ENCODE assay signal across 12 cellular contexts in the genomic region with DNA sequence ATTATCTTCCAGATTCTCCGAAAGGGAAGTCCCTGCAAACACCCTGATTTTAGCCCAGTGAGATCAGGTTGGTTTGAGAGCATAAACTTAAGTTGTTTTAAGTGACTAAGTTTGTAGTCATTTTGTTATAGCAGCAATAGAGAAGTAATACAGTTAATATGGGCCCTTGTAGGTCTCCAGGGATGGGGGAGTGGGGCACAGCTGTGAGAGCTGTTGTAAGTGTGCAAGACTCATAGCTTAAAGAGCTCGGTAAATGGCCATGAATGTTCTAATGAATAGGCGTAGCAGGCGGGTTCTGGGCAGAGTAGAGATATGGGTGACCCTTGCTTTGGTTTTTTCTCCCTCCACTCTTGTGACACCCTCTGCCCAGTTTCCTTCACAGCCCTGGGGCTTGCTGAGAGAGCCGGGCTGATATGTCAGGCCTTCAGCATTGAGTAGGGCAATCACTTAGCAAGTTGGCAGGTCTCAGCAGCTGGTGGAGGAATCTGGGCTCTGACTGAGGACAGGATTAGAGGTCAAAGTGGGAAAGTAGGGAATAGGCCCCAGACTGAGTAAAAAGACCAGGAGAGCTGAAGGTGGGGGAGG. TPM values are rescaled to one million over a fixed set of nuclear protein-coding genes. Genes with fewer than 3 reads are reported as not detected.
DNase-seq lines count a peak whose midpoint lies in the region; ATAC-seq and TF ChIP-seq lines count a peak whose summit lies in the region.
"Had no signal": no experiment of that assay in that cellular context is flagged by ENCODE, and none has a peak within 500 bp of the region (broad histone marks: within the 10 kb centered on the region; RNA-seq: fewer than 3 reads in every experiment).

No MANE protein-coding gene starts in this region.

- no peaks in the 10 kb centered on the region; the same call in 1 of the 2 replicates for H3K27me3 Mint-ChIP-seq in HFFc6 (ENCODE audit: insufficient read depth)
- H3K27me3 Mint-ChIP-seq in activated naive CD8-positive, alpha-beta T cell: no peaks in the 10 kb centered on the region
- H3K27me3 Mint-ChIP-seq in Calu3 (ENCODE audit: unreplicated experiment): no peaks in the 10 kb centered on the region

- H3K4me3 Mint-ChIP-seq in HFFc6 (no peak overlapping the region; the same call in 1 of the 2 replicates), Calu3 (ENCODE audit: low read depth, unreplicated experiment) (no peak overlapping the region)
- H3K4me3 Mint-ChIP-seq in activated naive CD8-positive, alpha-beta T cell: no peak overlapping the region
- H3K4me3 Mint-ChIP-seq: T-cell had no signal

- intact Hi-C loops in Calu3 (cut with micrococcal nuclease; ENCODE audit: unreplicated experiment): no loop called here

- H3K27me3 ChIP-seq in right atrium auricular region: no peaks in the 10 kb centered on the region
- H3K27me3 ChIP-seq in skeletal muscle tissue (ENCODE audit: control insufficient read depth in 3 of 3, insufficient read depth in 3 of 3, low read length in 3 of 3): no peaks in the 10 kb centered on the region

- CTCF ChIA-PET in Calu3 (lab: Charles Lee): no interaction called here

- H3K9ac ChIP-seq in skeletal muscle tissue (ENCODE audit: low read depth in 1 of 3, low read length in 3 of 3): peak overlapping the region in 1 of 3 donors; percentile 84

- H3K27ac ChIP-seq in right atrium auricular region (peak overlapping the region; percentile 63 to 74), skeletal muscle tissue (ENCODE audit: low read depth, low read length) (peak overlapping the region; percentile 7)

- TF ChIP-seq CTCF in HFFc6 (IDR thresholded peaks at IDR 0.05): no peak
- no peak for TF ChIP-seq CTCF in right atrium auricular region (IDR thresholded peaks at IDR 0.05)
- TF ChIP-seq CTCF in Calu3 (IDR thresholded peaks at IDR 0.05; ENCODE audit: unreplicated experiment): no peak

- H3K4me3 ChIP-seq in right atrium auricular region (no peak overlapping the region), skeletal muscle tissue (ENCODE audit: low read length in 3 of 3) (peak overlapping the region in 1 of 3 donors; percentile 63)

- H3K36me3 ChIP-seq in right atrium auricular region: no peaks in the 10 kb centered on the region
- H3K36me3 ChIP-seq in skeletal muscle tissue (ENCODE audit: control insufficient read depth in 3 of 3, insufficient read depth in 3 of 3, low read length in 3 of 3): no peaks in the 10 kb centered on the region

- H3K4me1 Mint-ChIP-seq in HFFc6 (ENCODE audit: low read depth) (peaks cover 51% of the 10 kb centered on the region), Calu3 (ENCODE audit: low read depth, unreplicated experiment) (peaks cover 38% of the 10 kb centered on the region)
- H3K4me1 Mint-ChIP-seq in activated naive CD8-positive, alpha-beta T cell (ENCODE audit: low read depth): peaks cover 53% of the 10 kb centered on the region

- DNase-seq in HFFc6 (no peak), right atrium auricular region (ENCODE audit: low spot score) (no peak), HUDEP-2 (lab: John Stamatoyannopoulos, UW; ENCODE audit: unreplicated experiment in 76 of 76) (no peak), Calu3 (no peak), DMS114 treated with DMSO at 0.1 percent for 48 hours (lab: John Stamatoyannopoulos, UW; ENCODE audit: unreplicated experiment) (no peak)
- DNase-seq: activated gamma-delta T cell, erythroblast, midbrain, T-cell had no signal

- BruUV-seq in Calu3 (replicated peaks; lab: Mats Ljungman, UMichigan): no TSS peak

- no peak for ATAC-seq in GM18858 (IDR thresholded peaks at IDR 0.05; ENCODE audit: unreplicated experiment)
- ATAC-seq: T-cell had no signal

- H3K36me3 Mint-ChIP-seq in HFFc6 (ENCODE audit: low read depth) (peaks cover 9% of the 10 kb centered on the region), Calu3 (ENCODE audit: insufficient read depth, unreplicated experiment) (no peaks in the 10 kb centered on the region)
- H3K36me3 Mint-ChIP-seq in activated naive CD8-positive, alpha-beta T cell: no peaks in the 10 kb centered on the region
- H3K36me3 Mint-ChIP-seq: T-cell had no signal

- H3K9me3 ChIP-seq in right atrium auricular region (no peaks in the 10 kb centered on the region), skeletal muscle tissue (ENCODE audit: control insufficient read depth in 3 of 3, low read length in 3 of 3) (no peaks in the 10 kb centered on the region)

- H3K27ac Mint-ChIP-seq in HFFc6 (peak overlapping the region; percentile 100), Calu3 (ENCODE audit: unreplicated experiment) (no peak overlapping the region)
- H3K27ac Mint-ChIP-seq in activated naive CD8-positive, alpha-beta T cell: peak overlapping the region; percentile 76

- H3K9me3 Mint-ChIP-seq in HFFc6 (no peaks in the 10 kb centered on the region), Calu3 (ENCODE audit: low read depth, unreplicated experiment) (no peaks in the 10 kb centered on the region)
- H3K9me3 Mint-ChIP-seq in activated naive CD8-positive, alpha-beta T cell (ENCODE audit: low read depth): no peaks in the 10 kb centered on the region
- H3K9me3 Mint-ChIP-seq: T-cell had no signal

- H3K4me1 ChIP-seq in right atrium auricular region (peaks cover 0 to 35% of the 10 kb centered on the region in 2 donors), skeletal muscle tissue (ENCODE audit: control insufficient read depth in 3 of 3, insufficient read depth in 3 of 3, low read length in 3 of 3) (peaks cover 34 to 35% (median 35%) of the 10 kb centered on the region in 3 donors)

RNA-seq across cellular contexts. Expression of a gene that starts 16.0 kb away (rescaled TPM):
- 100 to 1,000 TPM; 560 to 690 (median 604) TPM for total RNA-seq in HFFc6 (2021; fragmentation: NEBNext Ultra II Directional; extraction: Animal tissue kit (Norgen Biotek cat#: 25700))
- total RNA-seq in right atrium auricular region: 100 to 1,000 TPM; 145 to 357 TPM
- total RNA-seq in skeletal muscle tissue: 120 TPM
- 25.2 and 30.2 TPM in 2 replicates for total RNA-seq in Calu3 (2022)

RNA-seq across cellular contexts. Expression of a gene that starts 44.3 kb away (rescaled TPM):
- 1 to 10 TPM in 5 of 6 experiments, under 1 TPM in 1; 0.83 to 2.1 (median 1.9) TPM for total RNA-seq in HFFc6 (2021; fragmentation: NEBNext Ultra II Directional; extraction: Animal tissue kit (Norgen Biotek cat#: 25700))
- total RNA-seq in right atrium auricular region: under 1 TPM; 0.20 to 0.33 TPM
- total RNA-seq in skeletal muscle tissue: 5.7 TPM
- total RNA-seq in Calu3 (2022): 6.2 and 8.1 TPM in 2 replicates
